ENCODE assay signal across 26 cellular contexts in genomic region chr18:32371384-32371783, GRCh38.
DNase-seq lines count a peak whose midpoint lies in the region; ATAC-seq, FAIRE-seq and TF ChIP-seq lines count a peak whose summit lies in the region.
"Had no signal": no experiment of that assay in that cellular context is flagged by ENCODE, and none has a peak within 500 bp of the region (broad histone marks: within the 10 kb centered on the region; RNA-seq: fewer than 3 reads in every experiment).

No MANE protein-coding gene starts in this region.

- H3K36me3 ChIP-seq in body of pancreas (replicated peaks in 1 of 2; ENCODE audit: insufficient read depth in 1 of 2, low read depth in 2 of 2), result no peaks in the 10 kb centered on the region
- H3K36me3 ChIP-seq in right lobe of liver, result no peaks in the 10 kb centered on the region
- H3K36me3 ChIP-seq in small intestine (ENCODE audit: control insufficient read depth in 2 of 2, insufficient read depth in 2 of 2, low read length in 2 of 2), result no peaks in the 10 kb centered on the region
- H3K36me3 ChIP-seq: heart right ventricle, ovary had no signal

- DNase-seq in body of pancreas, result no peak
- DNase-seq in right lobe of liver, result no peak
- DNase-seq in small intestine, result no peak
- no peak for DNase-seq in effector memory CD8-positive, alpha-beta T cell
- no peak for DNase-seq in SIG-M5 treated with dmso at 0.1 percent for 504 hours (lab: John Stamatoyannopoulos, UW; ENCODE audit: unreplicated experiment)
- DNase-seq in T1000 (lab: John Stamatoyannopoulos, UW), result no peak
- DNase-seq: activated CD4-positive, alpha-beta T cell treated with anti-CD3 and anti-CD28 coated beads for 4 hours; activated naive CD8-positive, alpha-beta T cell treated with anti-CD3 and anti-CD28 coated beads, Interleukin-2, amount 10 ng/mL, durations not matched to agents 7 days and 5 days; EL; heart right ventricle; KBM-7; naive B cell; NCI-H1930; NCI-H2227 treated with DMSO at 0.1 percent for 48 hours; OCI-M1; ovary; SIG-M5; stimulated activated CD4-positive, alpha-beta T cell treated with anti-CD3 and anti-CD28 coated beads, Interleukin-2, amount 100 ng/mL, for 24 hours; stimulated activated naive CD4-positive, alpha-beta T cell treated with Interleukin-2 at 50 U/mL for 16 hours; T-cell had no signal

- TF ChIP-seq CTCF in C4-2B (conservative IDR thresholded peaks at IDR 0.05) (no peak), body of pancreas (IDR thresholded peaks at IDR 0.05) (no peak), right lobe of liver (IDR thresholded peaks at IDR 0.05) (no peak)

- H3K4me1 ChIP-seq in body of pancreas (peaks cover 86% of the 10 kb centered on the region), right lobe of liver (peaks cover 0 to 61% (median 20%) of the 10 kb centered on the region in 4 donors), small intestine (ENCODE audit: control insufficient read depth in 2 of 2, insufficient read depth in 1 of 2, low read depth in 1 of 2, low read length in 1 of 2) (peaks cover 8 to 9% of the 10 kb centered on the region in 2 donors)

- no peaks in the 10 kb centered on the region for H3K36me3 Mint-ChIP-seq in effector memory CD8-positive, alpha-beta T cell (ENCODE audit: insufficient read depth)
- H3K36me3 Mint-ChIP-seq: activated naive CD8-positive, alpha-beta T cell treated with anti-CD3 and anti-CD28 coated beads, Interleukin-2, amount 10 ng/mL, durations not matched to agents 7 days and 5 days; naive B cell; T-cell had no signal

- peak overlapping the region; percentile 87 for H3K27ac ChIP-seq in C4-2B
- H3K27ac ChIP-seq in body of pancreas, result peak overlapping the region; percentile 95 to 97 (median 96)
- H3K27ac ChIP-seq in right lobe of liver, result peak overlapping the region; percentile 39 to 92 (median 90)
- peak overlapping the region; percentile 64 to 71 for H3K27ac ChIP-seq in small intestine (ENCODE audit: low read depth in 1 of 2, low read length in 1 of 2)
- H3K27ac ChIP-seq: heart right ventricle, ovary had no signal

- intact Hi-C loops in body of pancreas (cut with DNase I) (no loop called here), right lobe of liver (cut with DNase I) (no loop called here)

- 46 to 76% methylated on average over 2 of the region's 2 CpGs for WGBS in body of pancreas, 2 donors
- WGBS in right lobe of liver (ENCODE audit: insufficient coverage, low coverage, low lambda C conversion rate, missing lambda C conversion rate), result 50% methylated on average over 1 of the region's 2 CpGs
- 47 to 72% (median 68%) methylated on average over 2 of the region's 2 CpGs for WGBS in small intestine, 3 donors

- no peak overlapping the region for H3K27ac Mint-ChIP-seq in effector memory CD8-positive, alpha-beta T cell
- H3K27ac Mint-ChIP-seq: activated naive CD8-positive, alpha-beta T cell treated with anti-CD3 and anti-CD28 coated beads, Interleukin-2, amount 10 ng/mL, durations not matched to agents 7 days and 5 days; activated T-helper 17 cell treated with anti-CD3 and anti-CD28 coated beads, Interleukin-2, amount 50 U/mL, for 72 hours; T-cell had no signal

- H3K4me3 ChIP-seq in body of pancreas, result no peak overlapping the region
- H3K4me3 ChIP-seq in right lobe of liver, result no peak overlapping the region
- H3K4me3 ChIP-seq in small intestine (ENCODE audit: low read depth in 1 of 2, low read length in 2 of 2), result no peak overlapping the region
- H3K4me3 ChIP-seq: heart right ventricle, ovary had no signal

- H3K9me3 Mint-ChIP-seq in effector memory CD8-positive, alpha-beta T cell, result no peaks in the 10 kb centered on the region
- H3K9me3 Mint-ChIP-seq: activated naive CD8-positive, alpha-beta T cell treated with anti-CD3 and anti-CD28 coated beads, Interleukin-2, amount 10 ng/mL, durations not matched to agents 7 days and 5 days; activated T-helper 17 cell treated with anti-CD3 and anti-CD28 coated beads, Interleukin-2, amount 50 U/mL, for 72 hours; naive B cell; T-cell had no signal

- ATAC-seq in body of pancreas (no peak), right lobe of liver (no peak), GM19023 (IDR thresholded peaks at IDR 0.05; ENCODE audit: unreplicated experiment) (no peak)
- no peak for ATAC-seq in effector memory CD8-positive, alpha-beta T cell (replicated peaks)
- ATAC-seq: activated T-helper 17 cell treated with anti-CD3 and anti-CD28 coated beads, Interleukin-2, amount 50 U/mL, for 72 hours; heart right ventricle; T-cell had no signal

- H3K9me3 ChIP-seq in body of pancreas, result no peaks in the 10 kb centered on the region
- no peaks in the 10 kb centered on the region for H3K9me3 ChIP-seq in right lobe of liver
- H3K9me3 ChIP-seq in small intestine (ENCODE audit: control insufficient read depth, low read depth), result no peaks in the 10 kb centered on the region
- H3K9me3 ChIP-seq: heart right ventricle, ovary had no signal

- H3K4me1 Mint-ChIP-seq in effector memory CD8-positive, alpha-beta T cell (ENCODE audit: low read depth in 2 of 2), result no peaks in the 10 kb centered on the region
- H3K4me1 Mint-ChIP-seq: activated naive CD8-positive, alpha-beta T cell treated with anti-CD3 and anti-CD28 coated beads, Interleukin-2, amount 10 ng/mL, durations not matched to agents 7 days and 5 days; activated T-helper 17 cell treated with anti-CD3 and anti-CD28 coated beads, Interleukin-2, amount 50 U/mL, for 72 hours; naive B cell; T-cell had no signal

- TF ChIP-seq POLR2A in body of pancreas (IDR thresholded peaks at IDR 0.05), result no peak
- no peak for TF ChIP-seq POLR2A in right lobe of liver (IDR thresholded peaks at IDR 0.05)

- no peak for FAIRE-seq in small intestine (lab: Jason Lieb, UNC)
- FAIRE-seq: A204.1, endometrium, urothelium cell line had no signal

- peaks cover 0 to 15% of the 10 kb centered on the region in 2 donors for H3K27me3 Mint-ChIP-seq in effector memory CD8-positive, alpha-beta T cell

- no peaks in the 10 kb centered on the region for H3K27me3 ChIP-seq in body of pancreas
- H3K27me3 ChIP-seq in right lobe of liver, result no peaks in the 10 kb centered on the region
- no peaks in the 10 kb centered on the region for H3K27me3 ChIP-seq in small intestine (ENCODE audit: control insufficient read depth in 2 of 2, insufficient read depth in 2 of 2, low read length in 2 of 2)
- H3K27me3 ChIP-seq: heart right ventricle, ovary had no signal

- H3K4me3 Mint-ChIP-seq in effector memory CD8-positive, alpha-beta T cell, result no peak overlapping the region
- H3K4me3 Mint-ChIP-seq: activated naive CD8-positive, alpha-beta T cell treated with anti-CD3 and anti-CD28 coated beads, Interleukin-2, amount 10 ng/mL, durations not matched to agents 7 days and 5 days; activated T-helper 17 cell treated with anti-CD3 and anti-CD28 coated beads, Interleukin-2, amount 50 U/mL, for 72 hours; naive B cell; T-cell had no signal
